ENCODE assay signal across 19 cellular contexts in the genomic region with DNA sequence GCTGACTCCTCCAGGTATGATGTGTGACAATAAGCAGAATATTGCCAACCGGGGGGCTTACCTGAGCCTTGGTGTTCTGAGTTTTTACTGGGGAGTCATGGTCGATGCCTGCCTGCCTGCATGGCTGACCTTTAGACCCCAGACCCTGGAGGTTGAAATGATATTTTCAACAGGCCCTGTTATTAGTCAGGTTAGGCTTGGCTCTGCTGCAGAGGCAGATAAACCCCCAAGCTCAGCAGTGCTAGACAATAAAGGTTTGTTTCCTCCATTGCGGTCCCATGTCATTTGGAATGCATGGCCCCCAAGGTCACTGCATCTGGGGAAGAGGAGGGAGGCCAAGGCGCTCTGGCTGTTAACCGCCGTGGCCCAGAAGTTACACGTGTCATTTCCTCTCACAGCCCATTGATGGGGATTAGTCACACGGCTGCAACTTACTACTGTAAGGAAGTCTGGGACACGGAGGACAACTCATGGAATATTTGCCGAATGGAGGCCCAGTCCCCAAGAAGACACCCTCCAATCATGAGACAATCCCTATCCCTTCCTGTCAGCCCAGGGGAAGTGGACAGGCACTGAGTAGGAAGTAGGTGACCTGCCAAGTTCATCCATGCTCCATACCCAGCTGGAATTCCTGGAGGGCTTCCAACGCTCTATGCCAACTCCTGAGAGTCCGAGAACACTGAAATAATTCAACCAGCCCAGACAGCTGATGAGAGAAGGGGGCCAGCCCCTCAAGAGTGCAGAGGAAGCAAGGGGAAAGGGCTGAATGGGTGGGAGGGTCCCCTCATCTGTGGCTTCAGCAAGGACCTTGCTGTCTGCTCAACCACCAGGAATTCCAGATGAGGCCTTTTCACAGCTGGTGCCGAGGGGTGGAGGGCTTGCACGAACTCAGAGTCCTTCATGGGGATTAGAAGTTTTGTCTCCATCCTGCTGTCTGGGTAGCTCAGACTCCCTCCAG.
A peak's percentile ranks its signal among the peaks of the same experiment; 100 is the strongest.
DNase-seq lines count a peak whose midpoint lies in the region; ATAC-seq and TF ChIP-seq lines count a peak whose summit lies in the region.
"Had no signal": no experiment of that assay in that cellular context is flagged by ENCODE, and none has a peak within 500 bp of the region (broad histone marks: within the 10 kb centered on the region; RNA-seq: fewer than 3 reads in every experiment).

No MANE protein-coding gene starts in this region.

- ATAC-seq in HG03135 (IDR thresholded peaks at IDR 0.05; ENCODE audit: unreplicated experiment) = no peak
- no peak for ATAC-seq in aorta (ENCODE audit: low FRiP score)
- ATAC-seq: SK-N-SH treated with all-trans-retinoic acid at 6 μM for 48 hours had no signal

- H3K4me3 ChIP-seq in neural progenitor cell (no peak overlapping the region), aorta (ENCODE audit: low read length in 2 of 2) (no peak overlapping the region)

- no peak overlapping the region for H3K27ac Mint-ChIP-seq in neural progenitor cell

- no peaks in the 10 kb centered on the region for H3K79me2 ChIP-seq in neural progenitor cell (ENCODE audit: low read depth)

- H3K27me3 ChIP-seq in neural progenitor cell (peaks cover 35% of the 10 kb centered on the region), aorta (ENCODE audit: control insufficient read depth in 1 of 2, insufficient read depth in 2 of 2, low read length in 1 of 2) (no peaks in the 10 kb centered on the region)

- H3K4me1 Mint-ChIP-seq in neural progenitor cell = no peaks in the 10 kb centered on the region
- H3K4me1 Mint-ChIP-seq: CD14-positive monocyte had no signal

- H3K36me3 ChIP-seq in neural progenitor cell (no peaks in the 10 kb centered on the region), aorta (ENCODE audit: control insufficient read depth in 1 of 2, insufficient read depth in 2 of 2, low read length in 1 of 2) (no peaks in the 10 kb centered on the region)

- no peak overlapping the region for H3K4me2 ChIP-seq in neural progenitor cell

- DNase-seq in Ammon's horn (ENCODE audit: low spot score) (peak; percentile 7), HT1080 (ENCODE audit: low read depth) (peak; percentile 59), dermis blood vessel endothelial cell (peak; percentile 20), neural progenitor cell (ENCODE audit: low spot score) (no peak), GM13977 (ENCODE audit: low spot score) (no peak), aorta (no peak)
- DNase-seq: AML-193; GDM1; KG1; NCI-H1436; NCI-H2081; NCI-H2171 treated with DMSO at 0.1 percent for 48 hours; NCI-H446 treated with DMSO at 0.1 percent for 48 hours; NCI-H69; NK-92 treated with Interleukin-12 subunit alpha and Interleukin-12 subunit beta, amount 100 ng/mL, for 24 hours; SHP77 treated with DMSO at 0.1 percent for 48 hours had no signal

- H4K20me1 ChIP-seq in neural progenitor cell (ENCODE audit: low read depth) = no peaks in the 10 kb centered on the region

- 67 to 70% methylated on average over 14 of the region's 14 CpGs for WGBS in aorta, 2 donors

- H3K27me3 Mint-ChIP-seq in neural progenitor cell (ENCODE audit: insufficient read depth, low read depth) = peaks cover 13% of the 10 kb centered on the region

- peaks cover 4% of the 10 kb centered on the region for H3K9me3 Mint-ChIP-seq in neural progenitor cell

- no peak for TF ChIP-seq CTCF in neural progenitor cell (IDR thresholded peaks at IDR 0.05)
- TF ChIP-seq CTCF in GM13977 (IDR thresholded peaks at IDR 0.05; ENCODE audit: extremely low read depth, insufficient read depth, missing control alignments) = no peak

- H3K9ac ChIP-seq in neural progenitor cell = no peak overlapping the region

- in situ Hi-C loops in GM13977 (cut with MboI; ENCODE audit: low pct_unique_long_range_greater_than_20kb, low sequenced_read_pairs, unreplicated experiment) = no loop called here

- no peak overlapping the region for H3K27ac ChIP-seq in neural progenitor cell
- no peak overlapping the region for H3K27ac ChIP-seq in aorta (ENCODE audit: low read depth in 1 of 2, low read length in 2 of 2)

- no peak overlapping the region for H2AFZ ChIP-seq in neural progenitor cell (replicated peaks)

- peak overlapping the region; percentile 46 for H3K4me3 Mint-ChIP-seq in neural progenitor cell
- H3K4me3 Mint-ChIP-seq: CD14-positive monocyte had no signal

- intact Hi-C loops in aorta (cut with DNase I) = no loop called here

- H3K4me1 ChIP-seq in neural progenitor cell (no peaks in the 10 kb centered on the region), aorta (ENCODE audit: control insufficient read depth in 1 of 2, insufficient read depth in 2 of 2, low read length in 2 of 2) (no peaks in the 10 kb centered on the region)

- H3K9me3 ChIP-seq in neural progenitor cell (ENCODE audit: low read depth) = peaks cover 10% of the 10 kb centered on the region
- peaks cover 2% of the 10 kb centered on the region for H3K9me3 ChIP-seq in aorta (ENCODE audit: control insufficient read depth, low read length)

- no peaks in the 10 kb centered on the region for H3K36me3 Mint-ChIP-seq in neural progenitor cell
- H3K36me3 Mint-ChIP-seq: CD14-positive monocyte had no signal

- no peaks in the 10 kb centered on the region for H3F3A ChIP-seq in neural progenitor cell (ENCODE audit: low read depth)

Comparison
In these comparisons a context has a peak if more than half of its experiments do, and no peak if none do; other contexts are left out.
1. DNase-seq: peak in Ammon's horn (single experiment), HT1080 (single experiment) and dermis blood vessel endothelial cell (single experiment); none in neural progenitor cell (single experiment), GM13977 (single experiment) and aorta (0 of 2).